ENCODE assay signal across 1 cellular context in genomic region chr13:102195566-102196462, GRCh38.
A peak's percentile ranks its signal among the peaks of the same experiment; 100 is the strongest.
TF ChIP-seq lines count a peak whose summit lies in the region.

No MANE protein-coding gene starts in this region.

TF ChIP-seq in endothelial cell of umbilical vein, 7 proteins besides CTCF, POLR2A, EP300 and RAD21:
- TF ChIP-seq JUN (IDR thresholded peaks at IDR 0.05; ENCODE audit: borderline replicate concordance, insufficient read depth, insufficient read length, low read depth) (no peak), GATA2 (IDR thresholded peaks at IDR 0.05; ENCODE audit: insufficient read depth, insufficient read length, low read depth, low read length) (peak; percentile 46), FOS (IDR thresholded peaks at IDR 0.05; ENCODE audit: borderline replicate concordance, insufficient read depth, low read length) (peak; percentile 14), MAX (IDR thresholded peaks at IDR 0.05; ENCODE audit: insufficient read depth, insufficient read length) (no peak)
